In the genomic region with DNA sequence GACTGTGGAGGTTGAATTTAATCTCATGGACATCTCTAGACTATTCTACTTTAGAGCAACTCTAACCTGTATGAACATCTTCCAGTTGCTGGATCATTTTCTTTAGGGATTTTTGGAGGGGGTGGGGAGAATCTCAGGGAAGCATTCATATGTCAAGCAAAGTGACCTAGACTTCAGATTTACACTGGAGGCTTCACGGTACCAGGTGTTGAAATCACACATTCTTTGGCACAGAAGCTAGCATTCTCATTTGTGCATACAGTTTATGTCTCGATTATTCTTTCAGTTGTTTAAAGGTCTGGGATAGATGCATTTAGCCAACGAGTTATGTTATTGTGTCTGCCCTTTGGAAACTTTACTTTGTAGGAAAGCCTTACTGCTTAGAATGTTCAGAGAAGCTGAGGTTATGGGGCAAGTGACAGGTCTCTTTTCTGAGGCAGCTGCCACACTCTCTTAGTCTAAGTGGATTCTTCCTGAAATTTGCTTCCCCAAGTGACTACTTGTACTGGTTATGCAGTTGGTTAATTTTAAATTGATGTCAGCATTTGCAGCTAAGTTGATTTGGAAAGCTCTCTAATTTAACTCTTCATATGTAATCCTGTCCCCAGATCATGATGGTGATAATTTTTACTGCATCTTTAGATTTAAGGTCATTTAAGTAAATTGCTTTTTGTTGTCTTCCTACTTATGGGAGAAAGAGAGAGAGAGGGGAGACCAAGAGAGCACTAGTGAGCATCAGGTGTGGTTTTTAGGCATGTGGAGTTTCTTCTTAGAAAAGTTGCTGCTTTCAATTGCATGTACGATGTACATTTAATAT, we compare ENCODE assay signal across 17 cellular contexts.
A peak's percentile ranks its signal among the peaks of the same experiment; 100 is the strongest.
DNase-seq lines count a peak whose midpoint lies in the region; ATAC-seq and TF ChIP-seq lines count a peak whose summit lies in the region.
"Had no signal": no experiment of that assay in that cellular context is flagged by ENCODE, and none has a peak within 500 bp of the region (broad histone marks: within the 10 kb centered on the region; RNA-seq: fewer than 3 reads in every experiment).

No MANE protein-coding gene starts in this region.

- no peaks in the 10 kb centered on the region for H3K9me3 ChIP-seq in colonic mucosa
- no peaks in the 10 kb centered on the region for H3K9me3 ChIP-seq in upper lobe of right lung
- H3K9me3 ChIP-seq: BLaER1 treated with 17β-estradiol and CSF1 and Interleukin-3, amounts not matched to agents 10 nM and 100 nM had no signal

- peaks cover 49% of the 10 kb centered on the region for H3K4me1 Mint-ChIP-seq in nephron
- no peaks in the 10 kb centered on the region for H3K4me1 Mint-ChIP-seq in activated T-helper 1 cell treated with anti-CD3 and anti-CD28 coated beads, Interleukin-12 subunit alpha, Interleukin-12 subunit beta, Interleukin-2, Interleukin-4 antibody, amounts not matched to agents 30 ng/mL and 10 ng/mL and 1 ng/mL, durations not matched to agents 14 hours and 24 hours and 36 hours (ENCODE audit: low read depth)

- intact Hi-C loops in Right ventricle myocardium inferior (cut with DNase I) (no loop called here), left cardiac atrium (cut with DNase I) (no loop called here), colonic mucosa (cut with DNase I) (no loop called here), upper lobe of right lung (cut with DNase I) (no loop called here), sciatic nerve (cut with DNase I) (no loop called here)
- intact Hi-C loops in activated T-helper 1 cell treated with anti-CD3 and anti-CD28 coated beads, Interleukin-12 subunit alpha, Interleukin-12 subunit beta, Interleukin-2, Interleukin-4 antibody, amounts not matched to agents 30 ng/mL and 10 ng/mL and 1 ng/mL, durations not matched to agents 14 hours and 24 hours and 36 hours (cut with micrococcal nuclease) = no loop called here

- no peaks in the 10 kb centered on the region for H3K36me3 Mint-ChIP-seq in nephron (ENCODE audit: low read depth)
- no peaks in the 10 kb centered on the region for H3K36me3 Mint-ChIP-seq in activated T-helper 1 cell treated with anti-CD3 and anti-CD28 coated beads, Interleukin-12 subunit alpha, Interleukin-12 subunit beta, Interleukin-2, Interleukin-4 antibody, amounts not matched to agents 30 ng/mL and 10 ng/mL and 1 ng/mL, durations not matched to agents 14 hours and 24 hours and 36 hours (ENCODE audit: low read depth)

- H3K27me3 ChIP-seq in colonic mucosa = no peaks in the 10 kb centered on the region
- no peaks in the 10 kb centered on the region for H3K27me3 ChIP-seq in upper lobe of right lung
- H3K27me3 ChIP-seq: BLaER1 treated with 17β-estradiol and CSF1 and Interleukin-3, amounts not matched to agents 10 nM and 100 nM had no signal

- H3K4me3 ChIP-seq in colonic mucosa (no peak overlapping the region), upper lobe of right lung (no peak overlapping the region)
- H3K4me3 ChIP-seq: BLaER1 treated with 17β-estradiol and CSF1 and Interleukin-3, amounts not matched to agents 10 nM and 100 nM; GM12878; GM23338 had no signal

- TF ChIP-seq CTCF in colonic mucosa (IDR thresholded peaks at IDR 0.05) = no peak
- TF ChIP-seq CTCF in nephron (IDR thresholded peaks at IDR 0.05; ENCODE audit: unreplicated experiment in 3 of 3) = no peak
- TF ChIP-seq CTCF in upper lobe of right lung (IDR thresholded peaks at IDR 0.05) = no peak

- no peaks in the 10 kb centered on the region for H3K9me3 Mint-ChIP-seq in nephron
- H3K9me3 Mint-ChIP-seq in activated T-helper 1 cell treated with anti-CD3 and anti-CD28 coated beads, Interleukin-12 subunit alpha, Interleukin-12 subunit beta, Interleukin-2, Interleukin-4 antibody, amounts not matched to agents 30 ng/mL and 10 ng/mL and 1 ng/mL, durations not matched to agents 14 hours and 24 hours and 36 hours = no peaks in the 10 kb centered on the region
- H3K9me3 Mint-ChIP-seq: GM23338 had no signal

- H3K4me3 Mint-ChIP-seq in nephron = peak overlapping the region in 1 of 3 experiments; percentile 19
- no peak overlapping the region for H3K4me3 Mint-ChIP-seq in activated T-helper 1 cell treated with anti-CD3 and anti-CD28 coated beads, Interleukin-12 subunit alpha, Interleukin-12 subunit beta, Interleukin-2, Interleukin-4 antibody, amounts not matched to agents 30 ng/mL and 10 ng/mL and 1 ng/mL, durations not matched to agents 14 hours and 24 hours and 36 hours
- H3K4me3 Mint-ChIP-seq: GM23338 had no signal

- no peaks in the 10 kb centered on the region for H3K36me3 ChIP-seq in colonic mucosa
- H3K36me3 ChIP-seq in upper lobe of right lung = no peaks in the 10 kb centered on the region
- H3K36me3 ChIP-seq: BLaER1 treated with 17β-estradiol and CSF1 and Interleukin-3, amounts not matched to agents 10 nM and 100 nM had no signal

- H3K27ac ChIP-seq in colonic mucosa (peak overlapping the region; percentile 5), upper lobe of right lung (no peak overlapping the region)
- H3K27ac ChIP-seq: BLaER1 treated with 17β-estradiol and CSF1 and Interleukin-3, amounts not matched to agents 10 nM and 100 nM had no signal

- peak overlapping the region; percentile 48 to 73 (median 72) for H3K27ac Mint-ChIP-seq in nephron
- no peak overlapping the region for H3K27ac Mint-ChIP-seq in activated T-helper 1 cell treated with anti-CD3 and anti-CD28 coated beads, Interleukin-12 subunit alpha, Interleukin-12 subunit beta, Interleukin-2, Interleukin-4 antibody, amounts not matched to agents 30 ng/mL and 10 ng/mL and 1 ng/mL, durations not matched to agents 14 hours and 24 hours and 36 hours
- H3K27ac Mint-ChIP-seq: GM23338 had no signal

- peak; percentile 54 for ATAC-seq in Right ventricle myocardium inferior
- ATAC-seq in left cardiac atrium = no peak
- ATAC-seq in upper lobe of right lung = peak; percentile 46
- ATAC-seq in sciatic nerve = no peak
- ATAC-seq: GM12878, GM23338, HCT116, Panc1 had no signal

- H3K9ac ChIP-seq in colonic mucosa (ENCODE audit: low read depth in 2 of 2, low read length in 2 of 2) = no peak overlapping the region
- H3K9ac ChIP-seq: BLaER1 treated with 17β-estradiol and CSF1 and Interleukin-3, amounts not matched to agents 10 nM and 100 nM had no signal

- no peaks in the 10 kb centered on the region for H3K4me1 ChIP-seq in colonic mucosa
- H3K4me1 ChIP-seq in upper lobe of right lung = no peaks in the 10 kb centered on the region

- DNase-seq in Right ventricle myocardium inferior (ENCODE audit: missing footprints) (no peak), left cardiac atrium (no peak), colonic mucosa (no peak), upper lobe of right lung (no peak), HUDEP-2 (lab: John Stamatoyannopoulos, UW; ENCODE audit: unreplicated experiment in 76 of 76) (no peak), sciatic nerve (ENCODE audit: low spot score) (no peak)
- DNase-seq in activated T-helper 1 cell treated with anti-CD3 and anti-CD28 coated beads, Interleukin-12 subunit alpha, Interleukin-12 subunit beta, Interleukin-2, Interleukin-4 antibody, amounts not matched to agents 30 ng/mL and 10 ng/mL and 1 ng/mL, durations not matched to agents 14 hours and 24 hours and 36 hours (ENCODE audit: low spot score) = no peak
- DNase-seq: GDM1, KG1, NCI-H1417 treated with DMSO at 0.1 percent for 48 hours, NCI-H2029 had no signal

- H3K27me3 Mint-ChIP-seq in nephron (ENCODE audit: low read depth) = no peaks in the 10 kb centered on the region
- H3K27me3 Mint-ChIP-seq in activated T-helper 1 cell treated with anti-CD3 and anti-CD28 coated beads, Interleukin-12 subunit alpha, Interleukin-12 subunit beta, Interleukin-2, Interleukin-4 antibody, amounts not matched to agents 30 ng/mL and 10 ng/mL and 1 ng/mL, durations not matched to agents 14 hours and 24 hours and 36 hours (ENCODE audit: insufficient read depth) = peaks cover 1% of the 10 kb centered on the region

Comparison
In these comparisons a context has a peak if more than half of its experiments do, and no peak if none do; other contexts are left out.
1. ATAC-seq: peak in Right ventricle myocardium inferior (single experiment) and upper lobe of right lung (single experiment); none in left cardiac atrium (0 of 2) and sciatic nerve (single experiment).